1 cellular context compared by ENCODE assay signal in the genomic region with DNA sequence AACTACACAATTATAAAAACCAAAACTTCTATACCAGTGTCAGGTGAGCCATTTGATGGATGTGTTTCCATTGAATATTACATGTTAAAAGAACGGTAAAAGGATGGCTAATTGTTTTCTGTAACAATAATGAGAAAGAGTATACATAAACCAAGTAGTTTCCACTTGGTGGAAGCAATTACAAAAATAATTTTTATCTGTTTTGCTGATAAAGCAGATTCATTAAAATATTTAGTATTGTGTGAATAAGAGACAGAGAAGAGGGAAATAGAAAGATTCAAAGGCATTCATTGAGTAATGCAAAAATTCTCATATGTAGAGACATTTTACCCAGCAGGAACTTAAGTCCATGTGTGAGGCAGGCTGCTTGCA.
A peak's percentile ranks its signal among the peaks of the same experiment; 100 is the strongest.
TF ChIP-seq lines count a peak whose summit lies in the region.

No MANE protein-coding gene starts in this region.

TF ChIP-seq in HepG2, 621 proteins besides CTCF, POLR2A, EP300 and RAD21:
- TF ChIP-seq ZMYM4 (CRISPR knock-in tag; IDR thresholded peaks at IDR 0.05) (no peak), MAFF (IDR thresholded peaks at IDR 0.05; ENCODE audit: low read depth, low read length) (peak; percentile 81), MAFK (conservative IDR thresholded peaks at IDR 0.05 in 1 of 2, IDR thresholded peaks at IDR 0.05 in 1 of 2; ENCODE audit: low read length in 2 of 2) (peak; percentile 85 to 93), ZSCAN30 (CRISPR knock-in tag; IDR thresholded peaks at IDR 0.05) (no peak)
- TF ChIP-seq, protein P1, sequence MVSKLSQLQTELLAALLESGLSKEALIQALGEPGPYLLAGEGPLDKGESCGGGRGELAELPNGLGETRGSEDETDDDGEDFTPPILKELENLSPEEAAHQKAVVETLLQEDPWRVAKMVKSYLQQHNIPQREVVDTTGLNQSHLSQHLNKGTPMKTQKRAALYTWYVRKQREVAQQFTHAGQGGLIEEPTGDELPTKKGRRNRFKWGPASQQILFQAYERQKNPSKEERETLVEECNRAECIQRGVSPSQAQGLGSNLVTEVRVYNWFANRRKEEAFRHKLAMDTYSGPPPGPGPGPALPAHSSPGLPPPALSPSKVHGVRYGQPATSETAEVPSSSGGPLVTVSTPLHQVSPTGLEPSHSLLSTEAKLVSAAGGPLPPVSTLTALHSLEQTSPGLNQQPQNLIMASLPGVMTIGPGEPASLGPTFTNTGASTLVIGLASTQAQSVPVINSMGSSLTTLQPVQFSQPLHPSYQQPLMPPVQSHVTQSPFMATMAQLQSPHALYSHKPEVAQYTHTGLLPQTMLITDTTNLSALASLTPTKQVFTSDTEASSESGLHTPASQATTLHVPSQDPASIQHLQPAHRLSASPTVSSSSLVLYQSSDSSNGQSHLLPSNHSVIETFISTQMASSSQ (IDR thresholded peaks at IDR 0.05; ENCODE audit: low read depth), result no peak
- TF ChIP-seq, protein P1 (CRISPR knock-in tag; IDR thresholded peaks at IDR 0.05; ENCODE audit: borderline replicate concordance), result no peak
